ENCODE assay signal across 28 cellular contexts in the genomic region with DNA sequence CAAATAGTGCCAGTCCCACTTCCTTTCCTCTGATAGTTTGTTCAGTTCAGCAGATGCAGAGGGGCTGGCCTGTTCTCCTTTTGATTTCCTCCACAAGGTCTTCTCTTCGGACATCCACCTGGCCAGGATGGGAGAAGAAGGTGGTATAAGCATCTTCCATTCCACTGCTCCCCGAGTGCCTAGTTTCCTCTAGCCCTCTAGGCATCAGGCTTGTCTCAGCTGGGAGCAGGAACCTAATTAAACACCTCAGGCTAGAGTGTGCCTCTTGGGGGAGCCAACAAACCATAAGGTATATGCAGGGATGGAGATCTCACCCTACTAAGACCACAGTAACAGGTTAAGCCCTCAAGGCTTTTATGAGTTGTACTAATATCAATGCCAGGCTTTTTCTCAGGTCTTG. TPM values are rescaled to one million over a fixed set of nuclear protein-coding genes. Genes with fewer than 3 reads are reported as not detected.
DNase-seq lines count a peak whose midpoint lies in the region; ATAC-seq and TF ChIP-seq lines count a peak whose summit lies in the region.
"Had no signal": no experiment of that assay in that cellular context is flagged by ENCODE, and none has a peak within 500 bp of the region (broad histone marks: within the 10 kb centered on the region; RNA-seq: fewer than 3 reads in every experiment).

No MANE protein-coding gene starts in this region.

- H3K27ac ChIP-seq in osteoblast (ENCODE audit: low read depth, low read length): no peak overlapping the region
- H3K27ac ChIP-seq: BLaER1 treated with 17β-estradiol and CSF1 and Interleukin-3, amounts not matched to agents 10 nM and 100 nM; brain microvascular endothelial cell; hepatocyte; skin epidermis had no signal

- no peak overlapping the region for H3K4me2 ChIP-seq in osteoblast (ENCODE audit: insufficient read depth, low read length)
- H3K4me2 ChIP-seq: BLaER1 treated with 17β-estradiol and CSF1 and Interleukin-3, amounts not matched to agents 10 nM and 100 nM; hepatocyte had no signal

- H3K27ac Mint-ChIP-seq in activated CD4-positive, alpha-beta T cell treated with anti-CD3 and anti-CD28 coated beads for 36 hours: no peak overlapping the region
- peak overlapping the region; percentile 22; the same call in 1 of the 2 replicates for H3K27ac Mint-ChIP-seq in HFFc6
- H3K27ac Mint-ChIP-seq in activated CD8-positive, alpha-beta T cell treated with anti-CD3 and anti-CD28 coated beads, Interleukin-2, amount 10 ng/mL, durations not matched to agents 7 days and 5 days: peak overlapping the region; percentile 18
- H3K27ac Mint-ChIP-seq: activated CD4-positive, alpha-beta T cell treated with anti-CD3 and anti-CD28 coated beads, Interleukin-2, amount 10 ng/mL, durations not matched to agents 7 days and 5 days; type B pancreatic cell had no signal

- ATAC-seq in activated CD4-positive, alpha-beta T cell treated with anti-CD3 and anti-CD28 coated beads for 36 hours: peak; percentile 18
- no peak for ATAC-seq in activated CD8-positive, alpha-beta T cell treated with anti-CD3 and anti-CD28 coated beads, Interleukin-2, amount 10 ng/mL, durations not matched to agents 7 days and 5 days
- ATAC-seq: T-cell had no signal

- peaks cover 4% of the 10 kb centered on the region for H3K79me2 ChIP-seq in osteoblast (ENCODE audit: insufficient read depth, low read length)
- H3K79me2 ChIP-seq: hepatocyte had no signal

- no peak overlapping the region for H2AFZ ChIP-seq in osteoblast (ENCODE audit: low read length)
- H2AFZ ChIP-seq: hepatocyte had no signal

- no peak overlapping the region for H3K4me3 Mint-ChIP-seq in activated CD4-positive, alpha-beta T cell treated with anti-CD3 and anti-CD28 coated beads for 36 hours
- H3K4me3 Mint-ChIP-seq in HFFc6: no peak overlapping the region
- H3K4me3 Mint-ChIP-seq in activated CD8-positive, alpha-beta T cell treated with anti-CD3 and anti-CD28 coated beads, Interleukin-2, amount 10 ng/mL, durations not matched to agents 7 days and 5 days: no peak overlapping the region
- H3K4me3 Mint-ChIP-seq: activated CD4-positive, alpha-beta T cell treated with anti-CD3 and anti-CD28 coated beads, Interleukin-2, amount 10 ng/mL, durations not matched to agents 7 days and 5 days; T-cell; type B pancreatic cell had no signal

- H3K4me1 Mint-ChIP-seq in activated CD4-positive, alpha-beta T cell treated with anti-CD3 and anti-CD28 coated beads for 36 hours: peaks cover 3% of the 10 kb centered on the region
- no peaks in the 10 kb centered on the region for H3K4me1 Mint-ChIP-seq in HFFc6 (ENCODE audit: low read depth)
- peaks cover 4% of the 10 kb centered on the region for H3K4me1 Mint-ChIP-seq in activated CD8-positive, alpha-beta T cell treated with anti-CD3 and anti-CD28 coated beads, Interleukin-2, amount 10 ng/mL, durations not matched to agents 7 days and 5 days (ENCODE audit: low read depth)
- H3K4me1 Mint-ChIP-seq: T-cell had no signal

- no peak for TF ChIP-seq CTCF in HFFc6 (IDR thresholded peaks at IDR 0.05)
- no peak for TF ChIP-seq CTCF in osteoblast (IDR thresholded peaks at IDR 0.05; ENCODE audit: extremely low read depth, low read depth, low read length)

- H3K4me1 ChIP-seq in osteoblast (ENCODE audit: insufficient read depth, low read length): no peaks in the 10 kb centered on the region
- H3K4me1 ChIP-seq: BLaER1 treated with 17β-estradiol and CSF1 and Interleukin-3, amounts not matched to agents 10 nM and 100 nM had no signal

- H3K27me3 ChIP-seq in osteoblast (ENCODE audit: insufficient read depth, low read length): no peaks in the 10 kb centered on the region
- H3K27me3 ChIP-seq: BLaER1 treated with 17β-estradiol and CSF1 and Interleukin-3, amounts not matched to agents 10 nM and 100 nM; brain microvascular endothelial cell; hepatocyte had no signal

- H3K4me3 ChIP-seq in osteoblast (ENCODE audit: insufficient read depth, low read length): no peak overlapping the region
- H3K4me3 ChIP-seq: BLaER1 treated with 17β-estradiol and CSF1 and Interleukin-3, amounts not matched to agents 10 nM and 100 nM; hepatocyte; skin epidermis had no signal

- intact Hi-C loops in activated CD4-positive, alpha-beta T cell treated with anti-CD3 and anti-CD28 coated beads for 36 hours (cut with DNase I, micrococcal nuclease): no loop called here

- no peaks in the 10 kb centered on the region for H4K20me1 ChIP-seq in osteoblast (ENCODE audit: insufficient read depth, low read length)

- CTCF ChIA-PET in activated CD4-positive, alpha-beta T cell treated with anti-CD3 and anti-CD28 coated beads for 36 hours (lab: Charles Lee): interaction anchor here (0.7 kb wide), 1 partner anchor 26 kb away, joined by 3 read pairs; no protein-coding TSS in a partner anchor
- CTCF ChIA-PET in activated CD8-positive, alpha-beta T cell treated with anti-CD3 and anti-CD28 coated beads, Interleukin-2, amount 10 ng/mL, durations not matched to agents 7 days and 5 days (lab: Charles Lee): no interaction called here

- H3K36me3 ChIP-seq in osteoblast (ENCODE audit: insufficient read depth, low read length): peaks cover 69% of the 10 kb centered on the region

- H3K9me3 Mint-ChIP-seq in activated CD4-positive, alpha-beta T cell treated with anti-CD3 and anti-CD28 coated beads for 36 hours (ENCODE audit: low read depth): no peaks in the 10 kb centered on the region
- no peaks in the 10 kb centered on the region for H3K9me3 Mint-ChIP-seq in HFFc6
- no peaks in the 10 kb centered on the region for H3K9me3 Mint-ChIP-seq in activated CD8-positive, alpha-beta T cell treated with anti-CD3 and anti-CD28 coated beads, Interleukin-2, amount 10 ng/mL, durations not matched to agents 7 days and 5 days (ENCODE audit: insufficient read depth)
- H3K9me3 Mint-ChIP-seq: activated CD4-positive, alpha-beta T cell treated with anti-CD3 and anti-CD28 coated beads, Interleukin-2, amount 10 ng/mL, durations not matched to agents 7 days and 5 days; T-cell; type B pancreatic cell had no signal

- no peaks in the 10 kb centered on the region for H3K9me3 ChIP-seq in osteoblast (ENCODE audit: low read depth, low read length)
- H3K9me3 ChIP-seq: BLaER1 treated with 17β-estradiol and CSF1 and Interleukin-3, amounts not matched to agents 10 nM and 100 nM had no signal

- H3K27me3 Mint-ChIP-seq in activated CD4-positive, alpha-beta T cell treated with anti-CD3 and anti-CD28 coated beads for 36 hours: no peaks in the 10 kb centered on the region
- H3K27me3 Mint-ChIP-seq in HFFc6 (ENCODE audit: insufficient read depth): no peaks in the 10 kb centered on the region; the same call in 1 of the 2 replicates
- no peaks in the 10 kb centered on the region for H3K27me3 Mint-ChIP-seq in activated CD8-positive, alpha-beta T cell treated with anti-CD3 and anti-CD28 coated beads, Interleukin-2, amount 10 ng/mL, durations not matched to agents 7 days and 5 days (ENCODE audit: low read depth)
- H3K27me3 Mint-ChIP-seq: activated CD4-positive, alpha-beta T cell treated with anti-CD3 and anti-CD28 coated beads, Interleukin-2, amount 10 ng/mL, durations not matched to agents 7 days and 5 days; T-cell; type B pancreatic cell had no signal

- no peak for DNase-seq in activated CD4-positive, alpha-beta T cell treated with anti-CD3 and anti-CD28 coated beads for 36 hours
- DNase-seq in activated CD4-positive, alpha-beta T cell treated with anti-CD3 and anti-CD28 coated beads for 4 hours: no peak
- no peak for DNase-seq in HFFc6
- no peak for DNase-seq in activated CD8-positive, alpha-beta T cell treated with anti-CD3 and anti-CD28 coated beads, Interleukin-2, amount 10 ng/mL, durations not matched to agents 7 days and 5 days
- DNase-seq in osteoblast (ENCODE audit: insufficient read length, low spot score, missing footprints): peak; percentile 86
- no peak for DNase-seq in SHP77 (lab: John Stamatoyannopoulos, UW)
- DNase-seq in glomerular visceral epithelial cell (ENCODE audit: extremely low spot score): no peak
- DNase-seq in GF-D8 (lab: John Stamatoyannopoulos, UW): no peak
- DNase-seq: activated CD4-positive, alpha-beta T cell treated with anti-CD3 and anti-CD28 coated beads, Interleukin-2, amount 10 ng/mL, durations not matched to agents 7 days and 5 days; brain microvascular endothelial cell; Calu3; effector CD4-positive, alpha-beta T cell; EL; erythroblast; IMR-90; mesendoderm; NCI-H1105 treated with DMSO at 0.1 percent for 48 hours; NCI-H2081; NCI-H446; occipital lobe; OCI-M1; stimulated activated CD4-positive, alpha-beta T cell treated with anti-CD3 and anti-CD28 coated beads, Interleukin-1b, Interleukin-23, amount 100 ng/mL, for 48 hours; T-cell had no signal

- POLR2A ChIA-PET in activated CD4-positive, alpha-beta T cell treated with anti-CD3 and anti-CD28 coated beads for 36 hours (lab: Charles Lee): interaction anchor here (0.7 kb wide), 1 partner anchor 17 kb away, joined by 3 read pairs; a partner anchor contains a TSS
- POLR2A ChIA-PET in activated CD8-positive, alpha-beta T cell treated with anti-CD3 and anti-CD28 coated beads, Interleukin-2, amount 10 ng/mL, durations not matched to agents 7 days and 5 days (lab: Charles Lee): interaction anchor here (1.5 to 2.1 kb wide), 2 partner anchors 17 to 26 kb away, joined by 6 to 7 read pairs; a partner anchor contains a TSS

- peaks cover 42% of the 10 kb centered on the region for H3K36me3 Mint-ChIP-seq in activated CD4-positive, alpha-beta T cell treated with anti-CD3 and anti-CD28 coated beads for 36 hours (ENCODE audit: low read depth)
- H3K36me3 Mint-ChIP-seq in HFFc6 (ENCODE audit: low read depth): peaks cover 9% of the 10 kb centered on the region; the same call in 1 of the 2 replicates
- H3K36me3 Mint-ChIP-seq in activated CD8-positive, alpha-beta T cell treated with anti-CD3 and anti-CD28 coated beads, Interleukin-2, amount 10 ng/mL, durations not matched to agents 7 days and 5 days (ENCODE audit: low read depth): peaks cover 64% of the 10 kb centered on the region

RNA-seq across cellular contexts. Expression of a gene that starts 0.8 kb away (rescaled TPM):
- total RNA-seq in activated CD4-positive, alpha-beta T cell treated with anti-CD3 and anti-CD28 coated beads for 36 hours: 1 to 10 TPM; 2.1 to 3.0 TPM
- total RNA-seq in HFFc6 (2021; fragmentation: NEBNext Ultra II Directional; extraction: Animal tissue kit (Norgen Biotek cat#: 25700)): under 1 TPM; 0.26 to 0.59 (median 0.41) TPM
- 1 to 10 TPM; 3.1 to 4.1 TPM for total RNA-seq in activated CD8-positive, alpha-beta T cell treated with anti-CD3 and anti-CD28 coated beads, Interleukin-2, amount 10 ng/mL, durations not matched to agents 7 days and 5 days
- total RNA-seq in osteoblast: 0.59 TPM in 1 of 2 replicates, not detected in the other
- total RNA-seq: fibroblast of villous mesenchyme had no signal

RNA-seq across cellular contexts. Expression of a gene that starts 9.5 kb away (rescaled TPM):
- total RNA-seq in activated CD4-positive, alpha-beta T cell treated with anti-CD3 and anti-CD28 coated beads for 36 hours: 10 to 100 TPM; 25.9 to 31.7 TPM
- total RNA-seq in HFFc6 (2021; fragmentation: NEBNext Ultra II Directional; extraction: Animal tissue kit (Norgen Biotek cat#: 25700)): 10 to 100 TPM; 23.7 to 28.3 (median 25.8) TPM
- total RNA-seq in activated CD8-positive, alpha-beta T cell treated with anti-CD3 and anti-CD28 coated beads, Interleukin-2, amount 10 ng/mL, durations not matched to agents 7 days and 5 days: 10 to 100 TPM; 40.1 to 41.1 TPM
- 30.8 and 32.1 TPM in 2 replicates for total RNA-seq in osteoblast

RNA-seq across cellular contexts. Expression of a gene that starts 17.0 kb away (rescaled TPM):
- 10 to 100 TPM; 83.3 to 91.0 TPM for total RNA-seq in activated CD4-positive, alpha-beta T cell treated with anti-CD3 and anti-CD28 coated beads for 36 hours
- total RNA-seq in HFFc6 (2021; fragmentation: NEBNext Ultra II Directional; extraction: Animal tissue kit (Norgen Biotek cat#: 25700)): 100 to 1,000 TPM in 1 of 6 experiments, 10 to 100 TPM in 5; 89.1 to 102 (median 96.8) TPM
- 10 to 100 TPM; 81.6 to 87.6 TPM for total RNA-seq in activated CD8-positive, alpha-beta T cell treated with anti-CD3 and anti-CD28 coated beads, Interleukin-2, amount 10 ng/mL, durations not matched to agents 7 days and 5 days
- total RNA-seq in osteoblast: 41.3 and 41.6 TPM in 2 replicates

RNA-seq across cellular contexts. Expression of a gene that starts 17.0 kb away (rescaled TPM):
- total RNA-seq in activated CD4-positive, alpha-beta T cell treated with anti-CD3 and anti-CD28 coated beads for 36 hours: 10 to 100 TPM; 20.9 to 28.1 TPM
- 10 to 100 TPM; 22.1 to 23.5 (median 22.9) TPM for total RNA-seq in HFFc6 (2021; fragmentation: NEBNext Ultra II Directional; extraction: Animal tissue kit (Norgen Biotek cat#: 25700))
- total RNA-seq in activated CD8-positive, alpha-beta T cell treated with anti-CD3 and anti-CD28 coated beads, Interleukin-2, amount 10 ng/mL, durations not matched to agents 7 days and 5 days: 10 to 100 TPM; 27.3 to 29.0 TPM
- 28.6 and 31.5 TPM in 2 replicates for total RNA-seq in osteoblast

RNA-seq across cellular contexts. Expression of a gene that starts 26.0 kb away (rescaled TPM):
- total RNA-seq in activated CD4-positive, alpha-beta T cell treated with anti-CD3 and anti-CD28 coated beads for 36 hours: 10 to 100 TPM; 49.9 to 55.3 TPM
- total RNA-seq in HFFc6 (2021; fragmentation: NEBNext Ultra II Directional; extraction: Animal tissue kit (Norgen Biotek cat#: 25700)): 10 to 100 TPM; 59.1 to 68.5 (median 63.8) TPM
- 10 to 100 TPM; 43.3 to 47.4 TPM for total RNA-seq in activated CD8-positive, alpha-beta T cell treated with anti-CD3 and anti-CD28 coated beads, Interleukin-2, amount 10 ng/mL, durations not matched to agents 7 days and 5 days
- 31.8 and 33.9 TPM in 2 replicates for total RNA-seq in osteoblast
